In the genomic region with DNA sequence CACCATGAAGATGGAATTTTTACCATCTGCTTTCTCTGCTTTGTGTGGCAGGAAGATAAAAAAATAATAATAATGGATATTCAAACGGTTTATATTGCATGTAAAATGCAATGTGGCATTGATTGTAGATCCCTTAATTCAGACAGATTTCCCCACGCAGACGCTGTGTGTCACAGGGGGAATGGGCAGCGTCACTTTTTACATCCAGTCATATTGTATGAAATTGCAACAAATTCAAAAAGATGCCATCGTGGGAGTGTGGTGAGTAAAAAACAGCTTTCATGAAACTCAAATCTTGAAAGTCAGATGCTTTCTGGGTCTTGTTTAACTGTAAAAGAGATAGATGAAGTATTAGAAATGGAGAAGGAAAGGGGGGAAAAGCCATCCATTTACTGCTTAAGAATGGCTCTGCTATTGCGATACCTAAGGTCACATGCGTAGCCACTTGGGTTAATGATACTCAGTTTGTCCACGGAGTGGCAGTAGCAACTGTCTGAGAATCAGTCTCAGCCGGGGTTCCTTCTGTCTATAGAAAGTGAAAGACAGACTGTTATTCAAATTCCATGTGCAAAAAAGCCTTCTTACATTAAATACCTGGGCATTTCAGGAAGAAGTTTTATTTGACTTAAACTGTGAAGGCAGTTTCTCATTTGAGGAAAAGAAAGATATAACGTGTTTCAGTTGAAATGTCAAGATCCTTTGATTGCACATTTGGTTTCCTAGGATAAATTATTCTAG, we compare ENCODE assay signal across 8 cellular contexts. TPM values are rescaled to one million over a fixed set of nuclear protein-coding genes. Genes with fewer than 3 reads are reported as not detected.
DNase-seq lines count a peak whose midpoint lies in the region; ATAC-seq and TF ChIP-seq lines count a peak whose summit lies in the region.

No MANE protein-coding gene starts in this region.

- peak overlapping the region; percentile 2 to 59 (median 22) for H3K4me3 Mint-ChIP-seq in CD4-positive, CD25-positive, alpha-beta regulatory T cell
- H3K4me3 Mint-ChIP-seq in naive B cell = peak overlapping the region in 3 of 8 donors; percentile 11 to 45 (median 13)

- peak; percentile 63 to 81 (median 75) for TF ChIP-seq CTCF in testis (IDR thresholded peaks at IDR 0.05)

- intact Hi-C loops in testis (cut with DNase I; ENCODE audit: low total_unique reads) = loop anchor here (10.0 kb wide), 1 partner anchor 185 kb away; no protein-coding TSS in a partner anchor

- no peaks in the 10 kb centered on the region for H3K36me3 ChIP-seq in CD4-positive, CD25-positive, alpha-beta regulatory T cell (ENCODE audit: control insufficient read depth, insufficient read depth, low read length)
- no peaks in the 10 kb centered on the region for H3K36me3 ChIP-seq in testis (ENCODE audit: low read depth, missing control alignments)

- H3K27me3 ChIP-seq in CD4-positive, CD25-positive, alpha-beta regulatory T cell (ENCODE audit: control insufficient read depth, insufficient read depth, low read length) = no peaks in the 10 kb centered on the region
- H3K27me3 ChIP-seq in testis = no peaks in the 10 kb centered on the region

- peaks cover 6% of the 10 kb centered on the region for H3K36me3 Mint-ChIP-seq in CD4-positive, CD25-positive, alpha-beta regulatory T cell
- H3K36me3 Mint-ChIP-seq in naive B cell = no peaks in the 10 kb centered on the region

- WGBS in testis, 2 donors = 47 to 51% methylated on average over 10 of the region's 10 CpGs

- peak overlapping the region; percentile 68 for H3K4me3 ChIP-seq in CD4-positive, CD25-positive, alpha-beta regulatory T cell (ENCODE audit: low read depth, low read length)
- no peak overlapping the region for H3K4me3 ChIP-seq in testis

- TF ChIP-seq POLR2A in testis (IDR thresholded peaks at IDR 0.05) = no peak

- H3K27ac Mint-ChIP-seq in CD4-positive, CD25-positive, alpha-beta regulatory T cell = peak overlapping the region; percentile 37 to 78 (median 57)
- H3K27ac Mint-ChIP-seq in naive B cell = no peak overlapping the region

- peak; percentile 99 to 100 for ATAC-seq in CD4-positive, CD25-positive, alpha-beta regulatory T cell (ENCODE audit: low read depth in 2 of 2)
- ATAC-seq in HG03280 (IDR thresholded peaks at IDR 0.05; ENCODE audit: unreplicated experiment) = peak; percentile 99
- peak; percentile 96 for ATAC-seq in esophagus mucosa
- ATAC-seq in naive B cell (ENCODE audit: low read depth in 2 of 2) = peak; percentile 100

- no peak overlapping the region for H3K27ac ChIP-seq in CD4-positive, CD25-positive, alpha-beta regulatory T cell (ENCODE audit: insufficient read depth, low read length, poor library complexity, severe bottlenecking)
- H3K27ac ChIP-seq in testis = peak overlapping the region in 1 of 2 donors; percentile 82

- peaks cover 19% of the 10 kb centered on the region for H3K4me1 ChIP-seq in CD4-positive, CD25-positive, alpha-beta regulatory T cell (ENCODE audit: control insufficient read depth, insufficient read depth, low read length, poor library complexity, severe bottlenecking)
- peaks cover 41% of the 10 kb centered on the region for H3K4me1 ChIP-seq in testis

- peak; percentile 46 to 87 (median 73) for DNase-seq in CD4-positive, CD25-positive, alpha-beta regulatory T cell
- DNase-seq in GM19238 (ENCODE audit: insufficient read length, low spot score) (peak; percentile 55), NCI-H774 (lab: John Stamatoyannopoulos, UW) (peak; percentile 38), naive B cell (peak; percentile 68), testis (peak; percentile 78)
- peak; percentile 41 for DNase-seq in activated CD8-positive, alpha-beta memory T cell treated with anti-CD3 and anti-CD28 coated beads, Interleukin-2, amount 50 U/mL, for 24 hours (ENCODE audit: extremely low read depth)

- H3K9me3 Mint-ChIP-seq in CD4-positive, CD25-positive, alpha-beta regulatory T cell = peaks cover 0 to 2% (median 0%) of the 10 kb centered on the region in 7 donors
- no peaks in the 10 kb centered on the region for H3K9me3 Mint-ChIP-seq in naive B cell

- H3K4me1 Mint-ChIP-seq in CD4-positive, CD25-positive, alpha-beta regulatory T cell = peaks cover 14 to 27% (median 19%) of the 10 kb centered on the region in 4 donors
- peaks cover 8 to 11% (median 10%) of the 10 kb centered on the region in 3 donors for H3K4me1 Mint-ChIP-seq in naive B cell

- H3K9me3 ChIP-seq in CD4-positive, CD25-positive, alpha-beta regulatory T cell (ENCODE audit: control insufficient read depth in 2 of 2, low read length in 2 of 2) = no peaks in the 10 kb centered on the region
- H3K9me3 ChIP-seq in testis = no peaks in the 10 kb centered on the region

- H3K27me3 Mint-ChIP-seq in CD4-positive, CD25-positive, alpha-beta regulatory T cell = no peaks in the 10 kb centered on the region
- H3K27me3 Mint-ChIP-seq in naive B cell = no peaks in the 10 kb centered on the region

RNA-seq across cellular contexts. Expression of a gene that starts 28.5 kb away (rescaled TPM):
- total RNA-seq in CD4-positive, CD25-positive, alpha-beta regulatory T cell = 22.7 TPM
- polyA plus RNA-seq in CD4-positive, CD25-positive, alpha-beta regulatory T cell = 10 to 100 TPM; 27.6 to 35.8 (median 33.4) TPM
- 8.3 TPM for total RNA-seq in esophagus mucosa
- 10 to 100 TPM; 10.9 to 18.0 (median 12.5) TPM for polyA plus RNA-seq in naive B cell (ENCODE audit: low read depth in 6 of 6)
- total RNA-seq in testis = 10 to 100 TPM; 31.3 to 44.7 TPM
- polyA plus RNA-seq in testis (ENCODE audit: insufficient read depth, low read depth, low replicate concordance) = 54.7 TPM

RNA-seq across cellular contexts. Expression of a gene that starts 28.7 kb away (rescaled TPM):
- total RNA-seq in CD4-positive, CD25-positive, alpha-beta regulatory T cell = 35.8 TPM
- 10 to 100 TPM; 35.8 to 44.8 (median 39.1) TPM for polyA plus RNA-seq in CD4-positive, CD25-positive, alpha-beta regulatory T cell
- 9.6 TPM for total RNA-seq in esophagus mucosa
- polyA plus RNA-seq in naive B cell (ENCODE audit: low read depth in 6 of 6) = 10 to 100 TPM; 25.5 to 46.4 (median 36.5) TPM
- 10 to 100 TPM; 35.7 to 44.3 TPM for total RNA-seq in testis
- 42.2 TPM for polyA plus RNA-seq in testis (ENCODE audit: insufficient read depth, low read depth, low replicate concordance)

Comparison
In these comparisons a context has a peak if more than half of its experiments do, and no peak if none do; other contexts are left out.
1. H3K27ac Mint-ChIP-seq: peak in CD4-positive, CD25-positive, alpha-beta regulatory T cell (3 of 3); none in naive B cell (0 of 6).
2. Peak in every context shown above with its lines, with median percentiles within 50 percentile points of each other: ATAC-seq and DNase-seq.